In genomic region chr2:144519597-144519933, GRCh38 we compare ENCODE assay signal across 11 cellular contexts. TPM values are rescaled to one million over a fixed set of nuclear protein-coding genes. Genes with fewer than 3 reads are reported as not detected.
DNase-seq lines count a peak whose midpoint lies in the region; TF ChIP-seq lines count a peak whose summit lies in the region.
"Had no signal": no experiment of that assay in that cellular context is flagged by ENCODE, and none has a peak within 500 bp of the region (broad histone marks: within the 10 kb centered on the region; RNA-seq: fewer than 3 reads in every experiment).

No MANE protein-coding gene starts in this region.

- peaks cover 30% of the 10 kb centered on the region for H3K27me3 Mint-ChIP-seq in activated T-helper 2 cell treated with anti-CD3 and anti-CD28 coated beads, Interferon-gamma antibody, Interleukin-2, Interleukin-4, amounts not matched to agents 10 μg/mL and 5 μg/mL and 100 μg/mL, durations not matched to agents 14 hours and 24 hours and 36 hours (ENCODE audit: low read depth)
- peaks cover 40% of the 10 kb centered on the region for H3K27me3 Mint-ChIP-seq in activated T-helper 1 cell treated with anti-CD3 and anti-CD28 coated beads, Interleukin-12 subunit alpha, Interleukin-12 subunit beta, Interleukin-2, Interleukin-4 antibody, amounts not matched to agents 30 ng/mL and 10 ng/mL and 1 ng/mL, durations not matched to agents 14 hours and 24 hours and 36 hours (ENCODE audit: insufficient read depth)

- peak overlapping the region; percentile 95 to 99 for H3K27ac ChIP-seq in ovary

- no peak for TF ChIP-seq POLR2A in ovary (IDR thresholded peaks at IDR 0.05)

- intact Hi-C loops in ovary (cut with DNase I), result loop anchor here (5.0 to 10.0 kb wide), 7 partner anchors 75 to 1235 kb away; a partner anchor contains a TSS
- intact Hi-C loops in activated T-helper 2 cell treated with anti-CD3 and anti-CD28 coated beads, Interferon-gamma antibody, Interleukin-2, Interleukin-4, amounts not matched to agents 10 μg/mL and 5 μg/mL and 100 μg/mL, durations not matched to agents 14 hours and 24 hours and 36 hours (cut with micrococcal nuclease), result loop anchor here (2.0 to 10.0 kb wide), 7 partner anchors 33 to 815 kb away; no protein-coding TSS in a partner anchor
- intact Hi-C loops in activated T-helper 1 cell treated with anti-CD3 and anti-CD28 coated beads, Interleukin-12 subunit alpha, Interleukin-12 subunit beta, Interleukin-2, Interleukin-4 antibody, amounts not matched to agents 30 ng/mL and 10 ng/mL and 1 ng/mL, durations not matched to agents 14 hours and 24 hours and 36 hours (cut with micrococcal nuclease), result loop anchor here (1.0 to 5.0 kb wide), 9 partner anchors 33 to 1391 kb away; partner anchors contain the start of gene ARHGAP15

- WGBS in ovary, 3 donors, result 1 to 3% (median 2%) methylated on average over 3 of the region's 3 CpGs

- CTCF ChIA-PET in AG04449 (lab: Yijun Ruan, JAX), result interaction anchor here (0.7 to 1.3 kb wide), 5 partner anchors 13 to 219 kb away, joined by 3 to 4 read pairs (median 3); no protein-coding TSS in a partner anchor

- POLR2A ChIA-PET in AG04449 (lab: Yijun Ruan, JAX), result no interaction called here

- H3K36me3 ChIP-seq in MG63 (peaks cover 4% of the 10 kb centered on the region), ovary (no peaks in the 10 kb centered on the region)

- no peak for DNase-seq in AG04449 (ENCODE audit: low read depth, low spot score)
- no peak for DNase-seq in MG63
- DNase-seq in epithelial cell of proximal tubule (ENCODE audit: low read depth), result no peak
- DNase-seq in ovary, result no peak
- no peak for DNase-seq in ecto neural progenitor cell (ENCODE audit: low spot score)
- no peak for DNase-seq in activated T-helper 2 cell treated with anti-CD3 and anti-CD28 coated beads, Interferon-gamma antibody, Interleukin-2, Interleukin-4, amounts not matched to agents 10 μg/mL and 5 μg/mL and 100 μg/mL, durations not matched to agents 14 hours and 24 hours and 36 hours (ENCODE audit: low spot score)
- no peak for DNase-seq in NCI-H1092 (lab: John Stamatoyannopoulos, UW)
- DNase-seq in activated T-helper 1 cell treated with anti-CD3 and anti-CD28 coated beads, Interleukin-12 subunit alpha, Interleukin-12 subunit beta, Interleukin-2, Interleukin-4 antibody, amounts not matched to agents 30 ng/mL and 10 ng/mL and 1 ng/mL, durations not matched to agents 14 hours and 24 hours and 36 hours (ENCODE audit: low spot score), result no peak
- DNase-seq: NCI-H1105 treated with DMSO at 0.1 percent for 48 hours had no signal

- H3K36me3 Mint-ChIP-seq in activated T-helper 2 cell treated with anti-CD3 and anti-CD28 coated beads, Interferon-gamma antibody, Interleukin-2, Interleukin-4, amounts not matched to agents 10 μg/mL and 5 μg/mL and 100 μg/mL, durations not matched to agents 14 hours and 24 hours and 36 hours (ENCODE audit: low read depth), result peaks cover 14% of the 10 kb centered on the region
- H3K36me3 Mint-ChIP-seq in activated T-helper 1 cell treated with anti-CD3 and anti-CD28 coated beads, Interleukin-12 subunit alpha, Interleukin-12 subunit beta, Interleukin-2, Interleukin-4 antibody, amounts not matched to agents 30 ng/mL and 10 ng/mL and 1 ng/mL, durations not matched to agents 14 hours and 24 hours and 36 hours (ENCODE audit: low read depth), result peaks cover 4% of the 10 kb centered on the region

- H3K4me1 Mint-ChIP-seq in activated T-helper 2 cell treated with anti-CD3 and anti-CD28 coated beads, Interferon-gamma antibody, Interleukin-2, Interleukin-4, amounts not matched to agents 10 μg/mL and 5 μg/mL and 100 μg/mL, durations not matched to agents 14 hours and 24 hours and 36 hours (ENCODE audit: low read depth), result peaks cover 26% of the 10 kb centered on the region
- H3K4me1 Mint-ChIP-seq in activated T-helper 1 cell treated with anti-CD3 and anti-CD28 coated beads, Interleukin-12 subunit alpha, Interleukin-12 subunit beta, Interleukin-2, Interleukin-4 antibody, amounts not matched to agents 30 ng/mL and 10 ng/mL and 1 ng/mL, durations not matched to agents 14 hours and 24 hours and 36 hours (ENCODE audit: low read depth), result peaks cover 28% of the 10 kb centered on the region

- peaks cover 4% of the 10 kb centered on the region for H3K4me1 ChIP-seq in ovary (ENCODE audit: insufficient read depth)

- H3K4me3 ChIP-seq in AG04449 (ENCODE audit: low read depth, low read length) (peak overlapping the region; percentile 81), MG63 (peak overlapping the region; percentile 82), epithelial cell of proximal tubule (ENCODE audit: low read depth, low read length) (peak overlapping the region; percentile 68), ovary (peak overlapping the region; percentile 75)

- no peaks in the 10 kb centered on the region for H3K27me3 ChIP-seq in MG63
- H3K27me3 ChIP-seq in ovary, result no peaks in the 10 kb centered on the region

- no peak overlapping the region for H3K27ac Mint-ChIP-seq in activated T-helper 2 cell treated with anti-CD3 and anti-CD28 coated beads, Interferon-gamma antibody, Interleukin-2, Interleukin-4, amounts not matched to agents 10 μg/mL and 5 μg/mL and 100 μg/mL, durations not matched to agents 14 hours and 24 hours and 36 hours
- no peak overlapping the region for H3K27ac Mint-ChIP-seq in activated T-helper 1 cell treated with anti-CD3 and anti-CD28 coated beads, Interleukin-12 subunit alpha, Interleukin-12 subunit beta, Interleukin-2, Interleukin-4 antibody, amounts not matched to agents 30 ng/mL and 10 ng/mL and 1 ng/mL, durations not matched to agents 14 hours and 24 hours and 36 hours
- H3K27ac Mint-ChIP-seq: activated T-helper 17 cell treated with anti-CD3 and anti-CD28 coated beads, Interleukin-2, amount 50 U/mL, for 72 hours; T-helper 1 cell treated with Interleukin-12 subunit alpha and Interleukin-12 subunit beta and Interleukin-4 antibody, amounts not matched to agents 30 μg/mL and 1 μg/mL, for 36 hours had no signal

- H3K9me3 ChIP-seq in MG63 (no peaks in the 10 kb centered on the region), ovary (no peaks in the 10 kb centered on the region)

- no peaks in the 10 kb centered on the region for H3K9me3 Mint-ChIP-seq in activated T-helper 2 cell treated with anti-CD3 and anti-CD28 coated beads, Interferon-gamma antibody, Interleukin-2, Interleukin-4, amounts not matched to agents 10 μg/mL and 5 μg/mL and 100 μg/mL, durations not matched to agents 14 hours and 24 hours and 36 hours
- no peaks in the 10 kb centered on the region for H3K9me3 Mint-ChIP-seq in activated T-helper 1 cell treated with anti-CD3 and anti-CD28 coated beads, Interleukin-12 subunit alpha, Interleukin-12 subunit beta, Interleukin-2, Interleukin-4 antibody, amounts not matched to agents 30 ng/mL and 10 ng/mL and 1 ng/mL, durations not matched to agents 14 hours and 24 hours and 36 hours
- H3K9me3 Mint-ChIP-seq: activated T-helper 17 cell treated with anti-CD3 and anti-CD28 coated beads, Interleukin-2, amount 50 U/mL, for 72 hours; T-helper 1 cell treated with Interleukin-12 subunit alpha and Interleukin-12 subunit beta and Interleukin-4 antibody, amounts not matched to agents 30 μg/mL and 1 μg/mL, for 36 hours had no signal

- no peak for TF ChIP-seq CTCF in AG04449 (IDR thresholded peaks at IDR 0.05; ENCODE audit: insufficient read depth, low read length, missing control alignments)
- no peak for TF ChIP-seq CTCF in epithelial cell of proximal tubule (conservative IDR thresholded peaks at IDR 0.05; ENCODE audit: low read depth, low read length)
- no peak for TF ChIP-seq CTCF in ovary (IDR thresholded peaks at IDR 0.05)

- no peak overlapping the region for H3K4me3 Mint-ChIP-seq in activated T-helper 2 cell treated with anti-CD3 and anti-CD28 coated beads, Interferon-gamma antibody, Interleukin-2, Interleukin-4, amounts not matched to agents 10 μg/mL and 5 μg/mL and 100 μg/mL, durations not matched to agents 14 hours and 24 hours and 36 hours (ENCODE audit: low read depth)
- H3K4me3 Mint-ChIP-seq in activated T-helper 1 cell treated with anti-CD3 and anti-CD28 coated beads, Interleukin-12 subunit alpha, Interleukin-12 subunit beta, Interleukin-2, Interleukin-4 antibody, amounts not matched to agents 30 ng/mL and 10 ng/mL and 1 ng/mL, durations not matched to agents 14 hours and 24 hours and 36 hours, result no peak overlapping the region
- H3K4me3 Mint-ChIP-seq: activated T-helper 17 cell treated with anti-CD3 and anti-CD28 coated beads, Interleukin-2, amount 50 U/mL, for 72 hours; T-helper 1 cell treated with Interleukin-12 subunit alpha and Interleukin-12 subunit beta and Interleukin-4 antibody, amounts not matched to agents 30 μg/mL and 1 μg/mL, for 36 hours had no signal

- no peak for TF ChIP-seq EP300 in ovary (IDR thresholded peaks at IDR 0.05)

RNA-seq across cellular contexts. Expression of gene ZEB2, which starts 0.4 kb away (rescaled TPM):
- total RNA-seq in MG63 (2014; rRNA removed; shearing (Covaris generic); ENCODE audit: low replicate concordance), result 13.3 and 35.1 TPM in 2 replicates
- total RNA-seq in epithelial cell of proximal tubule (4.1 and 6.3 TPM in 2 replicates), ovary (100 to 1,000 TPM in 6 of 7 donors, 10 to 100 TPM in 1; 55.3 to 250 (median 186) TPM)
- polyA plus RNA-seq in ovary, result 10 to 100 TPM; 57.0 to 84.8 TPM
- total RNA-seq in activated T-helper 2 cell treated with anti-CD3 and anti-CD28 coated beads, Interferon-gamma antibody, Interleukin-2, Interleukin-4, amounts not matched to agents 10 μg/mL and 5 μg/mL and 100 μg/mL, durations not matched to agents 14 hours and 24 hours and 36 hours, result 50.9 and 53.2 TPM in 2 replicates
- total RNA-seq in activated T-helper 1 cell treated with anti-CD3 and anti-CD28 coated beads, Interleukin-12 subunit alpha, Interleukin-12 subunit beta, Interleukin-2, Interleukin-4 antibody, amounts not matched to agents 30 ng/mL and 10 ng/mL and 1 ng/mL, durations not matched to agents 14 hours and 24 hours and 36 hours, result 25.1 and 27.8 TPM in 2 replicates
